In genomic region chr18:55551227-55551626, GRCh38 we compare ENCODE assay signal across 21 cellular contexts.
"Had no signal": no experiment of that assay in that cellular context is flagged by ENCODE, and none has a peak within 500 bp of the region (broad histone marks: within the 10 kb centered on the region; RNA-seq: fewer than 3 reads in every experiment).

No MANE protein-coding gene starts in this region.

- H3K9me3 ChIP-seq: adrenal gland, Peyer's patch, SJCRH30, SK-N-SH had no signal

- H3K9ac ChIP-seq: SK-N-SH had no signal

- H3K27ac ChIP-seq: adrenal gland, Peyer's patch, RWPE1, VCaP had no signal

- H3K4me1 ChIP-seq: Peyer's patch had no signal

- DNase-seq: activated CD4-positive, alpha-beta T cell treated with anti-CD3 and anti-CD28 coated beads for 4 hours; activated CD8-positive, alpha-beta memory T cell treated with anti-CD3 and anti-CD28 coated beads, Interleukin-2, amount 50 U/mL, for 48 hours; activated CD8-positive, alpha-beta T cell treated with anti-CD3 and anti-CD28 coated beads for 36 hours; activated naive CD4-positive, alpha-beta T cell treated with anti-CD3 and anti-CD28 coated beads, Interleukin-2, amount 50 U/mL, for 16 hours; activated naive CD8-positive, alpha-beta T cell treated with anti-CD3 and anti-CD28 coated beads, Interleukin-2, amount 10 ng/mL, durations not matched to agents 7 days and 5 days; activated T-cell treated with anti-CD3 and anti-CD28 coated beads, Interleukin-2, amount 50 U/mL, for 1 hour; adrenal gland; anterior cingulate cortex; Kasumi-1; NCI-H1048; NCI-H146; NCI-H1930; NCI-H510A treated with DMSO at 0.1 percent for 48 hours; NK-92 treated with Interleukin-12 subunit alpha and Interleukin-12 subunit beta, amount 100 ng/mL, for 24 hours; Peyer's patch; Right ventricle myocardium superior; SK-N-SH; T-helper 1 cell had no signal

- H3K9me2 ChIP-seq: SK-N-SH had no signal

- H3K4me3 ChIP-seq: adrenal gland, Peyer's patch, SJCRH30 had no signal

- H3K27me3 ChIP-seq: adrenal gland, Peyer's patch, SJCRH30 had no signal

- H3K36me3 ChIP-seq: adrenal gland, Peyer's patch, SJCRH30 had no signal

- H3K4me2 ChIP-seq: SK-N-SH had no signal
